ENCODE assay signal across 8 cellular contexts in the genomic region with DNA sequence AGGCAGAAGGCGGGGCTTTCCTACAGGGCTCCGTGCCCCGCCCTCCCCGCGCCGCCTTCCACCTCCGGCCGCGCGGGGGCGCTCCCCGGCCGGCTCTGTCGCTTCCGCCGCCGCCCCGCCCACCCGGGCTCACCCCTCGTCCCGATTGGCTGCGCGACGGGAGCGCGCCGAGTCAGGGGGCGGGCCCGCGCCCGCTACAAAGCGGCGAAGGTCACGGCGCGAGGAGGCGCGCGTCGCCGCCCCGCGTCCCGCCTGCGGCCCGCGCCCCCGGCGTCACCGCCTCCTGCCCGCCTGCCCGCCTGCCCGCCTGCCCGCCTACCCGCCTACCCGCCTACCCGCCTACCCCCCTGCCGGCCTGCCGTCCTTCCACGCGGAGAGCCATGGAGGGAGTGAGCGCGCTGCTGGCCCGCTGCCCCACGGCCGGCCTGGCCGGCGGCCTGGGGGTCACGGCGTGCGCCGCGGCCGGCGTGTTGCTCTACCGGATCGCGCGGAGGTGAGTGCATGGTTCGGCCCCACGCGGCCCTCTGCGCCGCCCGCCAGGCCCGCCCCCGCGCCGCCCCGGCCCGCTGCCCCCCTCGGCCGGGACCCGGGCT. TPM values are rescaled to one million over a fixed set of nuclear protein-coding genes. Genes with fewer than 3 reads are reported as not detected.
A peak's percentile ranks its signal among the peaks of the same experiment; 100 is the strongest.
DNase-seq lines count a peak whose midpoint lies in the region; ATAC-seq and TF ChIP-seq lines count a peak whose summit lies in the region.

A gene with protein sequence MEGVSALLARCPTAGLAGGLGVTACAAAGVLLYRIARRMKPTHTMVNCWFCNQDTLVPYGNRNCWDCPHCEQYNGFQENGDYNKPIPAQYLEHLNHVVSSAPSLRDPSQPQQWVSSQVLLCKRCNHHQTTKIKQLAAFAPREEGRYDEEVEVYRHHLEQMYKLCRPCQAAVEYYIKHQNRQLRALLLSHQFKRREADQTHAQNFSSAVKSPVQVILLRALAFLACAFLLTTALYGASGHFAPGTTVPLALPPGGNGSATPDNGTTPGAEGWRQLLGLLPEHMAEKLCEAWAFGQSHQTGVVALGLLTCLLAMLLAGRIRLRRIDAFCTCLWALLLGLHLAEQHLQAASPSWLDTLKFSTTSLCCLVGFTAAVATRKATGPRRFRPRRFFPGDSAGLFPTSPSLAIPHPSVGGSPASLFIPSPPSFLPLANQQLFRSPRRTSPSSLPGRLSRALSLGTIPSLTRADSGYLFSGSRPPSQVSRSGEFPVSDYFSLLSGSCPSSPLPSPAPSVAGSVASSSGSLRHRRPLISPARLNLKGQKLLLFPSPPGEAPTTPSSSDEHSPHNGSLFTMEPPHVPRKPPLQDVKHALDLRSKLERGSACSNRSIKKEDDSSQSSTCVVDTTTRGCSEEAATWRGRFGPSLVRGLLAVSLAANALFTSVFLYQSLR (plus strand): TSS at position 361 of the 593 bp plus-strand sequence. CDS start 20 bp downstream, at position 381.

- peak; percentile 22 to 64 for TF ChIP-seq POLR2A in gastroesophageal sphincter (IDR thresholded peaks at IDR 0.05)
- TF ChIP-seq POLR2A in suprapubic skin (IDR thresholded peaks at IDR 0.05) = peak in 1 of 2 donors; percentile 27

- TF ChIP-seq CTCF in LNCaP clone FGC (IDR thresholded peaks at IDR 0.05; ENCODE audit: control insufficient read depth, extremely low read depth, insufficient read depth) = peak; percentile 88
- TF ChIP-seq CTCF in gastroesophageal sphincter (IDR thresholded peaks at IDR 0.05) = peak in 3 of 4 experiments; percentile 66 to 90 (median 83)
- peak in 1 of 2 donors; percentile 98 for TF ChIP-seq CTCF in suprapubic skin (IDR thresholded peaks at IDR 0.05)

- WGBS in gastroesophageal sphincter (ENCODE audit: low coverage in 1 of 2), 2 donors = no CpG with 5 or more reads among the region's 94 CpGs
- no CpG with 5 or more reads among the region's 94 CpGs for WGBS in suprapubic skin

- peak; percentile 95 for ATAC-seq in gastroesophageal sphincter

- H3K27ac ChIP-seq in SJSA1 (no peak within 1 kb of the TSS), gastroesophageal sphincter (peak within 1 kb of the TSS; percentile 35 to 87 (median 84)), suprapubic skin (peak within 1 kb of the TSS; percentile 69)

- H3K36me3 ChIP-seq in SJSA1 (peaks cover 12% of the 10 kb centered on the region), gastroesophageal sphincter (peaks cover 0 to 11% of the 10 kb centered on the region in 2 donors), suprapubic skin (no peaks in the 10 kb centered on the region)

- H3K27me3 ChIP-seq in SJSA1 (replicated peaks) (no peaks in the 10 kb centered on the region), gastroesophageal sphincter (no peaks in the 10 kb centered on the region), suprapubic skin (no peaks in the 10 kb centered on the region)

- no peak for TF ChIP-seq EP300 in gastroesophageal sphincter (IDR thresholded peaks at IDR 0.05)
- no peak for TF ChIP-seq EP300 in suprapubic skin (IDR thresholded peaks at IDR 0.05)

- peaks cover 28% of the 10 kb centered on the region for H3K4me1 ChIP-seq in SJSA1 (replicated peaks)
- H3K4me1 ChIP-seq in gastroesophageal sphincter = peaks cover 0 to 51% (median 15%) of the 10 kb centered on the region in 3 donors
- peaks cover 49% of the 10 kb centered on the region for H3K4me1 ChIP-seq in suprapubic skin

- H3K9me3 ChIP-seq in SJSA1 (replicated peaks) (0 out of 2 replicates have a peak, but pooled peaks cover 2% of the 10 kb centered on the region), gastroesophageal sphincter (no peaks in the 10 kb centered on the region), suprapubic skin (no peaks in the 10 kb centered on the region)

- H3K4me3 ChIP-seq in LNCaP clone FGC (ENCODE audit: low read depth, low read length) (peak within 1 kb of the TSS; percentile 61), SJSA1 (peak within 1 kb of the TSS; percentile 94), gastroesophageal sphincter (peak within 1 kb of the TSS; percentile 68 to 82), suprapubic skin (peak within 1 kb of the TSS; percentile 83)

- peak; percentile 93 for DNase-seq in ELF-1 (ENCODE audit: low read depth, low spot score)
- DNase-seq in H4 (ENCODE audit: low spot score) = peak; percentile 78
- DNase-seq in LNCaP clone FGC (ENCODE audit: low read depth) = peak; percentile 54
- peak; percentile 91 to 93 for DNase-seq in SJSA1 (ENCODE audit: low read depth in 1 of 2, low spot score in 2 of 2)
- DNase-seq in activated naive CD4-positive, alpha-beta T cell (lab: John Stamatoyannopoulos, UW) = peak; percentile 80 to 96 (median 85)
- DNase-seq in nucleus accumbens (lab: John Stamatoyannopoulos, UW) = peak in 55 of 56 donors; percentile 55 to 96 (median 87)
- peak; percentile 93 to 94 for DNase-seq in suprapubic skin (ENCODE audit: low spot score in 2 of 2)

RNA-seq across cellular contexts. Expression of the gene that starts here (rescaled TPM):
- 3.9 and 5.0 TPM in 2 replicates for total RNA-seq in H4 (2014; rRNA removed; shearing (Covaris generic))
- total RNA-seq in SJSA1 (2014; rRNA removed; shearing (Covaris generic)) = 8.7 and 10.1 TPM in 2 replicates
- total RNA-seq in gastroesophageal sphincter = 1 to 10 TPM; 4.4 to 9.3 (median 5.5) TPM
- total RNA-seq in suprapubic skin = 10 to 100 TPM; 11.6 to 14.6 (median 11.9) TPM
